ENCODE assay signal across 2 cellular contexts in genomic region chr4:147777456-147778091, GRCh38.
TF ChIP-seq lines count a peak whose summit lies in the region.

No MANE protein-coding gene starts in this region.

TF ChIP-seq in IMR-90, 13 proteins besides CTCF, POLR2A, EP300 and RAD21:
- TF ChIP-seq RCOR1 (IDR thresholded peaks at IDR 0.05; ENCODE audit: insufficient replicate concordance, low read length) (no peak), CEBPB (IDR thresholded peaks at IDR 0.05; ENCODE audit: low read depth, low read length) (no peak), CHD1 (IDR thresholded peaks at IDR 0.05; ENCODE audit: low read depth, low read length) (no peak), FOS (IDR thresholded peaks at IDR 0.05; ENCODE audit: low read depth, low read length) (no peak), BHLHE40 (IDR thresholded peaks at IDR 0.05; ENCODE audit: low read depth, low read length) (no peak), NFE2L2 (IDR thresholded peaks at IDR 0.05; ENCODE audit: low read depth, low read length) (no peak), MAFK (IDR thresholded peaks at IDR 0.05; ENCODE audit: low read depth, low read length) (no peak), ELK1 (IDR thresholded peaks at IDR 0.05; ENCODE audit: borderline replicate concordance, low read depth, low read length) (no peak), MAZ (IDR thresholded peaks at IDR 0.05; ENCODE audit: borderline replicate concordance, low read depth, low read length) (no peak), RFX5 (IDR thresholded peaks at IDR 0.05; ENCODE audit: low read depth, low read length) (no peak), MXI1 (IDR thresholded peaks at IDR 0.05; ENCODE audit: borderline replicate concordance, low read depth, low read length) (no peak)

TF ChIP-seq in GM12878, 131 proteins besides CTCF, POLR2A, EP300 and RAD21:
- TF ChIP-seq HDAC6 (IDR thresholded peaks at IDR 0.05; ENCODE audit: unreplicated experiment) (no peak), TCF3 (IDR thresholded peaks at IDR 0.05; ENCODE audit: borderline replicate concordance, insufficient read depth, low read depth, low read length) (no peak), ZBED1 (IDR thresholded peaks at IDR 0.05; ENCODE audit: borderline replicate concordance) (no peak), WRNIP1 (IDR thresholded peaks at IDR 0.05; ENCODE audit: borderline replicate concordance, low read depth, low read length) (no peak), FOXM1 (IDR thresholded peaks at IDR 0.05; ENCODE audit: low read depth, low read length) (no peak), CREB1 (IDR thresholded peaks at IDR 0.05; ENCODE audit: low read depth) (no peak), TARDBP (IDR thresholded peaks at IDR 0.05; ENCODE audit: borderline replicate concordance) (no peak), SIX5 (IDR thresholded peaks at IDR 0.05; ENCODE audit: low read depth, low read length, severe bottlenecking) (no peak), SMAD5 (IDR thresholded peaks at IDR 0.05; ENCODE audit: low read depth) (no peak), NR2C2 (IDR thresholded peaks at IDR 0.05; ENCODE audit: borderline replicate concordance, control insufficient read depth, insufficient read length, low read depth) (no peak), SKIL (IDR thresholded peaks at IDR 0.05; ENCODE audit: low read depth, poor library complexity, severe bottlenecking) (no peak), MAX (IDR thresholded peaks at IDR 0.05; ENCODE audit: low read depth, low read length) (no peak), PAX5 (IDR thresholded peaks at IDR 0.05; ENCODE audit: borderline replicate concordance, low read depth, low read length) (no peak), MEF2A (IDR thresholded peaks at IDR 0.05; ENCODE audit: insufficient read depth, low read depth, low read length) (no peak), LARP7 (IDR thresholded peaks at IDR 0.05) (no peak), HSF1 (IDR thresholded peaks at IDR 0.05; ENCODE audit: low read depth, low read length) (no peak)
- TF ChIP-seq, protein P1, sequence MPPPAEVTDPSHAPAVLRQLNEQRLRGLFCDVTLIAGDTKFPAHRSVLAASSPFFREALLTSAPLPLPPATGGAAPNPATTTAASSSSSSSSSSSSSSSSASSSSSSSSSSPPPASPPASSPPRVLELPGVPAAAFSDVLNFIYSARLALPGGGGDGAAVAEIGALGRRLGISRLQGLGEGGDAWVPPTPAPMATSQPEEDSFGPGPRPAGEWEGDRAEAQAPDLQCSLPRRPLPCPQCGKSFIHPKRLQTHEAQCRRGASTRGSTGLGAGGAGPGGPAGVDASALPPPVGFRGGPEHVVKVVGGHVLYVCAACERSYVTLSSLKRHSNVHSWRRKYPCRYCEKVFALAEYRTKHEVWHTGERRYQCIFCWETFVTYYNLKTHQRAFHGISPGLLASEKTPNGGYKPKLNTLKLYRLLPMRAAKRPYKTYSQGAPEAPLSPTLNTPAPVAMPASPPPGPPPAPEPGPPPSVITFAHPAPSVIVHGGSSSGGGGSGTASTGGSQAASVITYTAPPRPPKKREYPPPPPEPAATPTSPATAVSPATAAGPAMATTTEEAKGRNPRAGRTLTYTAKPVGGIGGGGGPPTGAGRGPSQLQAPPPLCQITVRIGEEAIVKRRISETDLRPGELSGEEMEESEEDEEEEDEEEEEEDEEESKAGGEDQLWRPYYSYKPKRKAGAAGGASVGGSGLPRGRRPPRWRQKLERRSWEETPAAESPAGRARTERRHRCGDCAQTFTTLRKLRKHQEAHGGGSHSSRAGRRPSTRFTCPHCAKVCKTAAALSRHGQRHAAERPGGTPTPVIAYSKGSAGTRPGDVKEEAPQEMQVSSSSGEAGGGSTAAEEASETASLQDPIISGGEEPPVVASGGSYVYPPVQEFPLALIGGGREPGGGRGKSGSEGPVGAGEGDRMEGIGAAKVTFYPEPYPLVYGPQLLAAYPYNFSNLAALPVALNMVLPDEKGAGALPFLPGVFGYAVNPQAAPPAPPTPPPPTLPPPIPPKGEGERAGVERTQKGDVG (CRISPR knock-in tag; IDR thresholded peaks at IDR 0.05): no peak
- TF ChIP-seq, protein P2, sequence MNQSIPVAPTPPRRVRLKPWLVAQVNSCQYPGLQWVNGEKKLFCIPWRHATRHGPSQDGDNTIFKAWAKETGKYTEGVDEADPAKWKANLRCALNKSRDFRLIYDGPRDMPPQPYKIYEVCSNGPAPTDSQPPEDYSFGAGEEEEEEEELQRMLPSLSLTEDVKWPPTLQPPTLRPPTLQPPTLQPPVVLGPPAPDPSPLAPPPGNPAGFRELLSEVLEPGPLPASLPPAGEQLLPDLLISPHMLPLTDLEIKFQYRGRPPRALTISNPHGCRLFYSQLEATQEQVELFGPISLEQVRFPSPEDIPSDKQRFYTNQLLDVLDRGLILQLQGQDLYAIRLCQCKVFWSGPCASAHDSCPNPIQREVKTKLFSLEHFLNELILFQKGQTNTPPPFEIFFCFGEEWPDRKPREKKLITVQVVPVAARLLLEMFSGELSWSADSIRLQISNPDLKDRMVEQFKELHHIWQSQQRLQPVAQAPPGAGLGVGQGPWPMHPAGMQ (IDR thresholded peaks at IDR 0.05; ENCODE audit: borderline replicate concordance): no peak
- TF ChIP-seq, protein P3, sequence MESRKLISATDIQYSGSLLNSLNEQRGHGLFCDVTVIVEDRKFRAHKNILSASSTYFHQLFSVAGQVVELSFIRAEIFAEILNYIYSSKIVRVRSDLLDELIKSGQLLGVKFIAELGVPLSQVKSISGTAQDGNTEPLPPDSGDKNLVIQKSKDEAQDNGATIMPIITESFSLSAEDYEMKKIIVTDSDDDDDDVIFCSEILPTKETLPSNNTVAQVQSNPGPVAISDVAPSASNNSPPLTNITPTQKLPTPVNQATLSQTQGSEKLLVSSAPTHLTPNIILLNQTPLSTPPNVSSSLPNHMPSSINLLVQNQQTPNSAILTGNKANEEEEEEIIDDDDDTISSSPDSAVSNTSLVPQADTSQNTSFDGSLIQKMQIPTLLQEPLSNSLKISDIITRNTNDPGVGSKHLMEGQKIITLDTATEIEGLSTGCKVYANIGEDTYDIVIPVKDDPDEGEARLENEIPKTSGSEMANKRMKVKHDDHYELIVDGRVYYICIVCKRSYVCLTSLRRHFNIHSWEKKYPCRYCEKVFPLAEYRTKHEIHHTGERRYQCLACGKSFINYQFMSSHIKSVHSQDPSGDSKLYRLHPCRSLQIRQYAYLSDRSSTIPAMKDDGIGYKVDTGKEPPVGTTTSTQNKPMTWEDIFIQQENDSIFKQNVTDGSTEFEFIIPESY (IDR thresholded peaks at IDR 0.05): no peak
TF ChIP-seq in GM12878: peak in this region for 0.
